1 cellular context compared by ENCODE assay signal in the genomic region with DNA sequence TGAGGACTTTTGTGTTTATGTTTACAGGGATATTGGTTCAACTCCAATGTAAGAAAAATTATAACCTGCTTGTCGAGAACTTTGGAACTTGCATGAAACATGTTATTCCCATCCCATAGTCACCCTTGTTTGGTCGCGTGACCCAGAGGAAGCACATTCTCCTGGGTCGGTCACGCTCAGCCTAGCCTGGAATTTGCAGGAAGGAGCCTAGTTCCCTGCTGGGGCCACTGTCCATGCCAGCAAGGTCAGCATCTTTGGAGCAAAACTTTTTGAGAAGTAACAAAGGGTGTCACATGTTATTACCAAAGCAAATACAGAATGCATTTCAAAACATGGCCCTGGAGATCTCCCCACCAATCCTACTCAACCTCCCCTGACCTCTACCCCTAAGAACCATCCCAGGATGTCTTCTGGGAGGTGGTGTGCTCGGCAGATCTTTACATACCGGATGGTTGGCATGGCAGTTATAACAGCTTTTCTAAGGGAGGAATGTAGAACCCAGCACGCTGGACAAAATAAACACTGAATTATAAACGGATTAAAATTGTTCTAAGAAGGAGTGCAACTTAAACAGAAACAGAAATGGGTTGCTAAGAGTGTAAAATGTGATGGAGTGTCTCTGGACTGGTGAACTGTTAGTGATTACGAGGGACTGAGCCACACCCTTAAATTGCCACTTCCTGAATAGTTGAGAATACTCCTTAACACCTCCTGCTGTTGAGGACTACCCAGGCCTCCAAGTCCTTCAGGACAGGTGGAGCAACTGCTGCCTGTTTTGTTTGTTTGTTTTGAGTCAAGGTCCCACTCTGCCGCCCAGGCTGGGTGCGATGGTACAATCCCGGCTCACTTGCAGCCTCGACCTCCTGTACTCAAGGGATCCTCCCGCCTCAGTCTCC.
TF ChIP-seq lines count a peak whose summit lies in the region.

No MANE protein-coding gene starts in this region.

TF ChIP-seq in SK-N-SH, 30 proteins besides CTCF, POLR2A, EP300 and RAD21 (continued from another document):
- TF ChIP-seq TAF1 (IDR thresholded peaks at IDR 0.05; ENCODE audit: borderline replicate concordance, low read depth, low read length) (no peak), RFX5 (IDR thresholded peaks at IDR 0.05; ENCODE audit: low read length) (no peak), EZH2phosphoT487 (IDR thresholded peaks at IDR 0.05; ENCODE audit: borderline replicate concordance, low read depth) (no peak), SIN3A (IDR thresholded peaks at IDR 0.05; ENCODE audit: borderline replicate concordance, low read depth, low read length) (no peak), TCF12 (IDR thresholded peaks at IDR 0.05) (no peak), ELF1 (IDR thresholded peaks at IDR 0.05) (no peak), JUND (IDR thresholded peaks at IDR 0.05) (no peak), MEF2A (IDR thresholded peaks at IDR 0.05; ENCODE audit: borderline replicate concordance, low read depth) (no peak)
- TF ChIP-seq, protein P1, sequence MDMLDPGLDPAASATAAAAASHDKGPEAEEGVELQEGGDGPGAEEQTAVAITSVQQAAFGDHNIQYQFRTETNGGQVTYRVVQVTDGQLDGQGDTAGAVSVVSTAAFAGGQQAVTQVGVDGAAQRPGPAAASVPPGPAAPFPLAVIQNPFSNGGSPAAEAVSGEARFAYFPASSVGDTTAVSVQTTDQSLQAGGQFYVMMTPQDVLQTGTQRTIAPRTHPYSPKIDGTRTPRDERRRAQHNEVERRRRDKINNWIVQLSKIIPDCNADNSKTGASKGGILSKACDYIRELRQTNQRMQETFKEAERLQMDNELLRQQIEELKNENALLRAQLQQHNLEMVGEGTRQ (IDR thresholded peaks at IDR 0.05; ENCODE audit: borderline replicate concordance, low read depth, low read length), result no peak
- TF ChIP-seq, protein P2, sequence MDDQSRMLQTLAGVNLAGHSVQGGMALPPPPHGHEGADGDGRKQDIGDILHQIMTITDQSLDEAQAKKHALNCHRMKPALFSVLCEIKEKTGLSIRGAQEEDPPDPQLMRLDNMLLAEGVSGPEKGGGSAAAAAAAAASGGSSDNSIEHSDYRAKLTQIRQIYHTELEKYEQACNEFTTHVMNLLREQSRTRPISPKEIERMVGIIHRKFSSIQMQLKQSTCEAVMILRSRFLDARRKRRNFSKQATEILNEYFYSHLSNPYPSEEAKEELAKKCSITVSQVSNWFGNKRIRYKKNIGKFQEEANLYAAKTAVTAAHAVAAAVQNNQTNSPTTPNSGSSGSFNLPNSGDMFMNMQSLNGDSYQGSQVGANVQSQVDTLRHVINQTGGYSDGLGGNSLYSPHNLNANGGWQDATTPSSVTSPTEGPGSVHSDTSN (IDR thresholded peaks at IDR 0.05), result no peak
